In the genomic region with DNA sequence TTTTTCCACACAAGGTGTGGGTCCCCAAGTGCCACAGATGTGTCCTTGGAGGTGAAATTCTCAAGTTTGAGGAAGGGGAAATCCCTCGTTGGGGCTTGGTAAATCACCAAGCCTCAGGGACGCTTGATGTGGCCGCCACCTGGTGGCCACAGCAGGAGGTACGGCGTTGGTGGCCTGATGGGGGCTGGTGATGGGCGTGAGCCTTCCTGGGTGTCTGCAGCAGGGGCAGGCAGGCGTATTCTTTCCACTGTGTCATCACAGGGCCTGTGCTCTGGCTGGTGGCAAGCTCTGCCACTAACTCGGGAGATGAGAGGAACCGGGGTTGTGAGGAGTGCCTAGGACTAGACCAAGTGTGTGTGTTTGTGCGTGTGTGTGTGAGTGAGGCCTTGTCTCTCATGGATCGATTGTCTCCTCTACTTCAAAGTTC, we compare ENCODE assay signal across 8 cellular contexts. TPM values are rescaled to one million over a fixed set of nuclear protein-coding genes. Genes with fewer than 3 reads are reported as not detected.
DNase-seq lines count a peak whose midpoint lies in the region; ATAC-seq, FAIRE-seq and TF ChIP-seq lines count a peak whose summit lies in the region.

No MANE protein-coding gene starts in this region.

- H3K36me3 Mint-ChIP-seq in Caco-2 (ENCODE audit: insufficient read depth, unreplicated experiment) = peaks cover 5% of the 10 kb centered on the region

- no peak overlapping the region for H3K27ac ChIP-seq in testis

- POLR2A ChIA-PET in Caco-2 (lab: Charles Lee) = no interaction called here

- H3K27me3 ChIP-seq in Caco-2 (replicated peaks; ENCODE audit: control insufficient read depth, insufficient read depth, low read length) = no peaks in the 10 kb centered on the region
- H3K27me3 ChIP-seq in testis = no peaks in the 10 kb centered on the region

- no peak overlapping the region for H3K4me3 ChIP-seq in Caco-2 (ENCODE audit: low read depth, low read length)
- no peak overlapping the region for H3K4me3 ChIP-seq in fibroblast of the aortic adventitia (ENCODE audit: low read depth, low read length)
- no peak overlapping the region for H3K4me3 ChIP-seq in testis

- H3K4me3 Mint-ChIP-seq in Caco-2 (ENCODE audit: unreplicated experiment) = no peak overlapping the region

- BruUV-seq in Caco-2 (replicated peaks; lab: Mats Ljungman, UMichigan) = no TSS peak

- TF ChIP-seq POLR2A in testis (IDR thresholded peaks at IDR 0.05) = no peak

- 46 to 50% methylated on average over 9 to 11 of the region's 11 CpGs for WGBS in testis, 2 donors

- TF ChIP-seq CTCF in Caco-2 (IDR thresholded peaks at IDR 0.05; ENCODE audit: insufficient read depth in 1 of 2, low read depth in 1 of 2, low read length in 1 of 2, severe bottlenecking in 1 of 2, unreplicated experiment in 1 of 2) (peak; percentile 86 to 94), fibroblast of the aortic adventitia (IDR thresholded peaks at IDR 0.05; ENCODE audit: insufficient read depth, low read length) (peak; percentile 89), testis (IDR thresholded peaks at IDR 0.05) (peak; percentile 84 to 90 (median 87))

- no peak for FAIRE-seq in RCC 7860 (lab: Jason Lieb, UNC)

- H3K4me1 ChIP-seq in Caco-2 = peaks cover 41% of the 10 kb centered on the region
- H3K4me1 ChIP-seq in testis = peaks cover 15% of the 10 kb centered on the region

- peak overlapping the region; percentile 39 for H3K27ac Mint-ChIP-seq in Caco-2 (ENCODE audit: unreplicated experiment)

- DNase-seq in Caco-2 (peak; percentile 74 to 81), RCC 7860 (ENCODE audit: low spot score) (peak; percentile 40), activated T-helper 1 cell treated with Interleukin-2 at 50 U/mL for 16 hours (ENCODE audit: low read depth) (peak; percentile 56), fibroblast of the aortic adventitia (ENCODE audit: low read depth) (peak; percentile 66), nucleus accumbens (lab: John Stamatoyannopoulos, UW) (peak in 49 of 56 donors; percentile 10 to 83 (median 53)), testis (peak; percentile 80)

- peak; percentile 88 for ATAC-seq in GM19438 (IDR thresholded peaks at IDR 0.05; ENCODE audit: low read depth, unreplicated experiment)
- ATAC-seq in HG03457 (IDR thresholded peaks at IDR 0.05; ENCODE audit: unreplicated experiment) = peak; percentile 78

- H3K36me3 ChIP-seq in Caco-2 (ENCODE audit: control insufficient read depth, insufficient read depth, low read length) (peaks cover 1% of the 10 kb centered on the region), testis (ENCODE audit: low read depth, missing control alignments) (no peaks in the 10 kb centered on the region)

- H3K9me3 Mint-ChIP-seq in Caco-2 (ENCODE audit: unreplicated experiment) = no peaks in the 10 kb centered on the region

- CTCF ChIA-PET in Caco-2 (lab: Charles Lee) = interaction anchor here (0.6 kb wide), 1 partner anchor 106 kb away, joined by 3 read pairs; no protein-coding TSS in a partner anchor

- H3K4me1 Mint-ChIP-seq in Caco-2 (ENCODE audit: low read depth, unreplicated experiment) = peaks cover 34% of the 10 kb centered on the region

- intact Hi-C loops in Caco-2 (cut with micrococcal nuclease; ENCODE audit: unreplicated experiment) (loop anchor here (1.0 to 2.0 kb wide), 5 partner anchors 13 to 226 kb away; a partner anchor contains a TSS), testis (cut with DNase I; ENCODE audit: low total_unique reads) (no loop called here)

- H3K9me3 ChIP-seq in Caco-2 (no peaks in the 10 kb centered on the region), testis (no peaks in the 10 kb centered on the region)

- H3K27me3 Mint-ChIP-seq in Caco-2 (ENCODE audit: insufficient read depth, unreplicated experiment) = no peaks in the 10 kb centered on the region

RNA-seq across cellular contexts. Expression of a gene that starts 4.2 kb away (rescaled TPM):
- total RNA-seq in Caco-2 (2022) = 9.1 and 9.5 TPM in 2 replicates
- 19.2 and 29.5 TPM in 2 replicates for total RNA-seq in fibroblast of the aortic adventitia (ENCODE audit: low replicate concordance)
- 10 to 100 TPM; 46.1 to 55.9 TPM for total RNA-seq in testis
- polyA plus RNA-seq in testis (ENCODE audit: insufficient read depth, low read depth, low replicate concordance) = 27.1 TPM

RNA-seq across cellular contexts. Expression of a gene that starts 40.9 kb away (rescaled TPM):
- total RNA-seq in Caco-2 (2022) (9.2 and 9.8 TPM in 2 replicates), fibroblast of the aortic adventitia (ENCODE audit: low replicate concordance) (17.8 and 17.9 TPM in 2 replicates), testis (10 to 100 TPM; 14.9 to 19.8 TPM)
- 9.5 TPM for polyA plus RNA-seq in testis (ENCODE audit: insufficient read depth, low read depth, low replicate concordance)

RNA-seq across cellular contexts. Expression of a gene that starts 44.4 kb away (rescaled TPM):
- total RNA-seq in Caco-2 (2022) (not detected in 2 replicates), fibroblast of the aortic adventitia (ENCODE audit: low replicate concordance) (0.54 TPM in 1 of 2 replicates, not detected in the other), testis (10 to 100 TPM; 14.8 to 17.8 TPM)
- polyA plus RNA-seq in testis (ENCODE audit: insufficient read depth, low read depth, low replicate concordance) = 7.8 TPM

Comparison
In these comparisons a context has a peak if more than half of its experiments do, and no peak if none do; other contexts are left out.
1. RNA of a gene that starts 44.4 kb away (total RNA-seq): 14.8 to 17.8 TPM in testis; 0.54 TPM in fibroblast of the aortic adventitia and not detected in Caco-2; every median in the first group is over 10 times any median in the second.
2. Peak in every context shown above with its lines, with median percentiles within 50 percentile points of each other: DNase-seq and CTCF ChIP-seq.